In the genomic region with DNA sequence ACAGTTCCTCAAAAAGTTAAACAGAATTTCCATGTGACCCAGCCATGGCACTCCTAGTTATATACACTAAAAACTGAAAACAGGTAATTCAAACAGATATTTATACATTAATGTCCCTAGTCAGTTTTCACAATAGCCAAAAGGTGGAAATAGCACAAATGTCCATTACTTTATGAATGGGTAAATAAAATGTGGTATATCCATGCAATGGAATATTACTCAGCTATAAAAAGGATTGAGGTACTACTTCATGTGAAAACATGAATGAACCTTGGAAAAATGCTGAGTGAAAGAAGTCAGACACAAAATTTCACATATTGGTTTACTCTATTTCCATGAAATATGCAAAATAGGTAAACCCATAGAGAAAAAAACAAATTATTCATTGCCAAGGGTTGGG, we compare ENCODE assay signal across 7 cellular contexts.
"Had no signal": no experiment of that assay in that cellular context is flagged by ENCODE, and none has a peak within 500 bp of the region (broad histone marks: within the 10 kb centered on the region; RNA-seq: fewer than 3 reads in every experiment).

No MANE protein-coding gene starts in this region.

- FAIRE-seq: HepG2, HTR-8/SVneo, K562 had no signal

- ATAC-seq: HepG2, K562 had no signal

- H3K36me3 Mint-ChIP-seq: IgD-negative memory B cell had no signal

- H3K4me3 Mint-ChIP-seq: IgD-negative memory B cell had no signal

- H3K27ac ChIP-seq: HL-60 had no signal

- H3K4me3 ChIP-seq: K562 had no signal

- H3K27ac Mint-ChIP-seq: IgD-negative memory B cell had no signal

- H3K4me1 Mint-ChIP-seq: IgD-negative memory B cell had no signal

- DNase-seq: IMR-90, KBM-7 had no signal

- H3K27me3 Mint-ChIP-seq: IgD-negative memory B cell had no signal
